7 cellular contexts compared by ENCODE assay signal in genomic region chr3:66501483-66502266, GRCh38. TPM values are rescaled to one million over a fixed set of nuclear protein-coding genes. Genes with fewer than 3 reads are reported as not detected.
DNase-seq lines count a peak whose midpoint lies in the region; ATAC-seq lines count a peak whose summit lies in the region.

No MANE protein-coding gene starts in this region.

- H3K27me3 Mint-ChIP-seq in activated T-helper 17 cell treated with anti-CD3 and anti-CD28 coated beads, Interleukin-2, amount 50 U/mL, for 72 hours, result no peaks in the 10 kb centered on the region
- H3K27me3 Mint-ChIP-seq in stimulated activated naive B cell treated with anti-CD40 and anti-IgM and Interleukin-4, amounts not matched to agents 10 μg/mL and 1 μg/mL and 100 μg/mL, for 72 hours, result peaks cover 22 to 24% of the 10 kb centered on the region in 2 donors

- peaks cover 21% of the 10 kb centered on the region for H3K36me3 Mint-ChIP-seq in activated T-helper 17 cell treated with anti-CD3 and anti-CD28 coated beads, Interleukin-2, amount 50 U/mL, for 72 hours (ENCODE audit: low read depth)
- peaks cover 0 to 5% of the 10 kb centered on the region in 2 donors for H3K36me3 Mint-ChIP-seq in stimulated activated naive B cell treated with anti-CD40 and anti-IgM and Interleukin-4, amounts not matched to agents 10 μg/mL and 1 μg/mL and 100 μg/mL, for 72 hours

- no peak overlapping the region for H3K27ac ChIP-seq in iPS-18a (ENCODE audit: low read length)

- H3K9ac ChIP-seq in iPS-18a (ENCODE audit: low read length), result peak overlapping the region; percentile 42

- H3K9me3 ChIP-seq in HAP-1, result no peaks in the 10 kb centered on the region
- H3K9me3 ChIP-seq in iPS-18a (ENCODE audit: control insufficient read depth, low read depth, low read length), result no peaks in the 10 kb centered on the region

- peaks cover 5% of the 10 kb centered on the region; the same call in 1 of the 2 replicates for H3K27me3 ChIP-seq in HAP-1 (ENCODE audit: low read depth)
- peaks cover 5% of the 10 kb centered on the region for H3K27me3 ChIP-seq in iPS-18a (ENCODE audit: control insufficient read depth, insufficient read depth, low read length)

- peaks cover 18% of the 10 kb centered on the region for H3K4me1 Mint-ChIP-seq in activated T-helper 17 cell treated with anti-CD3 and anti-CD28 coated beads, Interleukin-2, amount 50 U/mL, for 72 hours
- H3K4me1 Mint-ChIP-seq in stimulated activated naive B cell treated with anti-CD40 and anti-IgM and Interleukin-4, amounts not matched to agents 10 μg/mL and 1 μg/mL and 100 μg/mL, for 72 hours, result peaks cover 14 to 31% of the 10 kb centered on the region in 2 donors

- in situ Hi-C loops in HAP-1 (cut with MboI; ENCODE audit: low sequenced_read_pairs), result loop anchor here (25.0 kb wide), 1 partner anchor 311 kb away; no protein-coding TSS in a partner anchor

- H3K27ac Mint-ChIP-seq in activated T-helper 17 cell treated with anti-CD3 and anti-CD28 coated beads, Interleukin-2, amount 50 U/mL, for 72 hours, result peak overlapping the region; percentile 70
- peak overlapping the region; percentile 80 for H3K27ac Mint-ChIP-seq in stimulated activated naive B cell treated with anti-CD40 and anti-IgM and Interleukin-4, amounts not matched to agents 10 μg/mL and 1 μg/mL and 100 μg/mL, for 72 hours

- peak overlapping the region; percentile 86 for H3K4me3 Mint-ChIP-seq in activated T-helper 17 cell treated with anti-CD3 and anti-CD28 coated beads, Interleukin-2, amount 50 U/mL, for 72 hours
- H3K4me3 Mint-ChIP-seq in stimulated activated naive B cell treated with anti-CD40 and anti-IgM and Interleukin-4, amounts not matched to agents 10 μg/mL and 1 μg/mL and 100 μg/mL, for 72 hours, result peak overlapping the region; percentile 84 to 88

- H3K4me3 ChIP-seq in HAP-1, result peak overlapping the region; percentile 23
- H3K4me3 ChIP-seq in iPS-18a (ENCODE audit: low read length), result peak overlapping the region; percentile 75

- DNase-seq in HAP-1 (ENCODE audit: low spot score in 2 of 2) (no peak), mesenteric fat pad (ENCODE audit: low spot score) (no peak), occipital lobe (lab: John Stamatoyannopoulos, UW) (no peak), middle frontal gyrus (ENCODE audit: extremely low spot score, low spot score) (no peak)
- DNase-seq in stimulated activated naive B cell treated with anti-CD40 and anti-IgM and Interleukin-4, amounts not matched to agents 10 μg/mL and 1 μg/mL and 100 μg/mL, for 72 hours, result no peak

- H3K4me1 ChIP-seq in HAP-1 (peaks cover 38% of the 10 kb centered on the region), iPS-18a (ENCODE audit: control insufficient read depth, low read depth, low read length) (peaks cover 47% of the 10 kb centered on the region)

- H3K36me3 ChIP-seq in HAP-1 (replicated peaks) (no peaks in the 10 kb centered on the region), iPS-18a (ENCODE audit: control insufficient read depth, low read depth, low read length) (no peaks in the 10 kb centered on the region)

- no peak for ATAC-seq in activated T-helper 17 cell treated with anti-CD3 and anti-CD28 coated beads, Interleukin-2, amount 50 U/mL, for 72 hours (replicated peaks)
- ATAC-seq in stimulated activated naive B cell treated with anti-CD40 and anti-IgM and Interleukin-4, amounts not matched to agents 10 μg/mL and 1 μg/mL and 100 μg/mL, for 72 hours (replicated peaks), result no peak

- H3K9me3 Mint-ChIP-seq in activated T-helper 17 cell treated with anti-CD3 and anti-CD28 coated beads, Interleukin-2, amount 50 U/mL, for 72 hours, result no peaks in the 10 kb centered on the region
- no peaks in the 10 kb centered on the region for H3K9me3 Mint-ChIP-seq in stimulated activated naive B cell treated with anti-CD40 and anti-IgM and Interleukin-4, amounts not matched to agents 10 μg/mL and 1 μg/mL and 100 μg/mL, for 72 hours

RNA-seq across cellular contexts. Expression of gene LRIG1, which starts 0.9 kb away (rescaled TPM):
- 10 to 100 TPM; 43.3 to 54.1 TPM for total RNA-seq in activated T-helper 17 cell treated with anti-CD3 and anti-CD28 coated beads, Interleukin-2, amount 50 U/mL, for 72 hours
- total RNA-seq in mesenteric fat pad, result 25.2 TPM
- 72.7 TPM for total RNA-seq in occipital lobe
